ENCODE assay signal across 24 cellular contexts in genomic region chr12:3606101-3606500, GRCh38.
"Had no signal": no experiment of that assay in that cellular context is flagged by ENCODE, and none has a peak within 500 bp of the region (broad histone marks: within the 10 kb centered on the region; RNA-seq: fewer than 3 reads in every experiment).

No MANE protein-coding gene starts in this region.

- H3K36me3 ChIP-seq: ascending aorta, brain microvascular endothelial cell, heart left ventricle, left ventricle myocardium inferior, prostate gland, right atrium auricular region, tibial nerve, WERI-Rb-1 had no signal

- ATAC-seq: esophagus mucosa; stimulated activated naive B cell treated with anti-CD40 and anti-IgM and Interleukin-4, amounts not matched to agents 10 μg/mL and 1 μg/mL and 100 μg/mL, for 72 hours; T-helper 17 cell had no signal

- DNase-seq: activated CD4-positive, alpha-beta T cell treated with anti-CD3 and anti-CD28 coated beads for 1 hour; activated effector memory CD4-positive, alpha-beta T cell treated with anti-CD3 and anti-CD28 coated beads, Interleukin-2, amount 50 U/mL, for 16 hours; activated naive CD4-positive, alpha-beta T cell treated with anti-CD3 and anti-CD28 coated beads, Interleukin-2, amount 10 ng/mL, durations not matched to agents 7 days and 5 days; activated naive CD8-positive, alpha-beta T cell treated with anti-CD3 and anti-CD28 coated beads, Interleukin-2, amount 10 ng/mL, durations not matched to agents 7 days and 5 days; brain microvascular endothelial cell; foreskin keratinocyte; heart left ventricle; left ventricle myocardium inferior; mesendoderm; stimulated activated CD4-positive, alpha-beta T cell treated with anti-CD3 and anti-CD28 coated beads, Interleukin-15, amount 100 ng/mL, for 24 hours; stimulated activated CD4-positive, alpha-beta T cell treated with anti-CD3 and anti-CD28 coated beads, Interleukin-2, amount 100 ng/mL, for 24 hours; stimulated activated naive B cell treated with anti-CD40 and anti-IgM and Interleukin-4, amounts not matched to agents 10 μg/mL and 1 μg/mL and 100 μg/mL, for 72 hours; T-helper 17 cell; T1000 had no signal

- H3K4me3 ChIP-seq: ascending aorta, heart left ventricle, left ventricle myocardium inferior, lung, prostate gland, right atrium auricular region, smooth muscle cell, tibial nerve had no signal

- H3K9me3 ChIP-seq: ascending aorta, neutrophil, prostate gland had no signal

- H3K4me3 Mint-ChIP-seq: activated naive CD4-positive, alpha-beta T cell treated with anti-CD3 and anti-CD28 coated beads, Interleukin-2, amount 10 ng/mL, durations not matched to agents 7 days and 5 days; activated naive CD8-positive, alpha-beta T cell treated with anti-CD3 and anti-CD28 coated beads, Interleukin-2, amount 10 ng/mL, durations not matched to agents 7 days and 5 days; nephron; stimulated activated naive B cell treated with anti-CD40 and anti-IgM and Interleukin-4, amounts not matched to agents 10 μg/mL and 1 μg/mL and 100 μg/mL, for 72 hours; T-helper 17 cell had no signal

- H3K4me1 ChIP-seq: foreskin keratinocyte, prostate gland had no signal

- H3K9me3 Mint-ChIP-seq: activated naive CD8-positive, alpha-beta T cell treated with anti-CD3 and anti-CD28 coated beads, Interleukin-2, amount 10 ng/mL, durations not matched to agents 7 days and 5 days had no signal

- H3K27ac ChIP-seq: ascending aorta, brain microvascular endothelial cell, foreskin keratinocyte, left ventricle myocardium inferior, neutrophil, prostate gland, tibial nerve had no signal

- H3K4me1 Mint-ChIP-seq: activated naive CD4-positive, alpha-beta T cell treated with anti-CD3 and anti-CD28 coated beads, Interleukin-2, amount 10 ng/mL, durations not matched to agents 7 days and 5 days had no signal

- H3K27me3 Mint-ChIP-seq: T-helper 17 cell had no signal

- H3K27me3 ChIP-seq: ascending aorta, brain microvascular endothelial cell, right atrium auricular region, tibial nerve had no signal

- H3K4me2 ChIP-seq: smooth muscle cell had no signal

- H3K27ac Mint-ChIP-seq: activated naive CD4-positive, alpha-beta T cell treated with anti-CD3 and anti-CD28 coated beads, Interleukin-2, amount 10 ng/mL, durations not matched to agents 7 days and 5 days; activated naive CD8-positive, alpha-beta T cell treated with anti-CD3 and anti-CD28 coated beads, Interleukin-2, amount 10 ng/mL, durations not matched to agents 7 days and 5 days; nephron; stimulated activated naive B cell treated with anti-CD40 and anti-IgM and Interleukin-4, amounts not matched to agents 10 μg/mL and 1 μg/mL and 100 μg/mL, for 72 hours; T-helper 17 cell had no signal
